In genomic region chr14:105857816-105858675, GRCh38 we compare ENCODE assay signal across 12 cellular contexts.
DNase-seq lines count a peak whose midpoint lies in the region; ATAC-seq, FAIRE-seq and TF ChIP-seq lines count a peak whose summit lies in the region.
"Had no signal": no experiment of that assay in that cellular context is flagged by ENCODE, and none has a peak within 500 bp of the region (broad histone marks: within the 10 kb centered on the region; RNA-seq: fewer than 3 reads in every experiment).

No MANE protein-coding gene starts in this region.

- CTCF ChIA-PET in activated CD4-positive, alpha-beta memory T cell treated with anti-CD3 and anti-CD28 coated beads for 36 hours (lab: Charles Lee), result interaction anchor here (0.5 to 1.8 kb wide), 2 partner anchors 88 to 554 kb away, joined by 3 to 5 read pairs; no protein-coding TSS in a partner anchor

- no peak for FAIRE-seq in D721Med (lab: Jason Lieb, UNC)

- peaks cover 11% of the 10 kb centered on the region for H3K27me3 Mint-ChIP-seq in activated CD4-positive, alpha-beta memory T cell treated with anti-CD3 and anti-CD28 coated beads for 36 hours
- no peaks in the 10 kb centered on the region for H3K27me3 Mint-ChIP-seq in type B pancreatic cell

- DNase-seq in activated CD4-positive, alpha-beta T cell treated with anti-CD3 and anti-CD28 coated beads for 48 hours, result peak; percentile 22
- DNase-seq in activated CD4-positive, alpha-beta T cell treated with anti-CD3 and anti-CD28 coated beads, Interleukin-2, amount 50 U/mL, for 4 hours, result no peak
- peak; percentile 64 for DNase-seq in activated CD4-positive, alpha-beta memory T cell treated with anti-CD3 and anti-CD28 coated beads for 36 hours
- peak; percentile 33 for DNase-seq in islet precursor cell
- peak; percentile 58 for DNase-seq in type B pancreatic cell (ENCODE audit: extremely low spot score, unreplicated experiment)
- no peak for DNase-seq in D721Med (ENCODE audit: insufficient read length, low spot score)
- DNase-seq in anterior cingulate cortex (lab: John Stamatoyannopoulos, UW), result no peak
- DNase-seq: ACHN; central memory CD4-positive, alpha-beta T cell; IMR-90 had no signal

- no peaks in the 10 kb centered on the region for H3K9me3 Mint-ChIP-seq in activated CD4-positive, alpha-beta memory T cell treated with anti-CD3 and anti-CD28 coated beads for 36 hours
- H3K9me3 Mint-ChIP-seq in type B pancreatic cell, result peaks cover 11% of the 10 kb centered on the region

- intact Hi-C loops in activated CD4-positive, alpha-beta memory T cell treated with anti-CD3 and anti-CD28 coated beads for 36 hours (cut with micrococcal nuclease), result no loop called here

- POLR2A ChIA-PET in activated CD4-positive, alpha-beta memory T cell treated with anti-CD3 and anti-CD28 coated beads for 36 hours (lab: Charles Lee), result no interaction called here

- H3K27ac Mint-ChIP-seq in activated CD4-positive, alpha-beta memory T cell treated with anti-CD3 and anti-CD28 coated beads for 36 hours, result peak overlapping the region; percentile 86
- no peak overlapping the region for H3K27ac Mint-ChIP-seq in type B pancreatic cell
- H3K27ac Mint-ChIP-seq: neural progenitor cell had no signal

- no peak for ATAC-seq in HG03045 (IDR thresholded peaks at IDR 0.05; ENCODE audit: unreplicated experiment)

- H3K36me3 Mint-ChIP-seq in activated CD4-positive, alpha-beta memory T cell treated with anti-CD3 and anti-CD28 coated beads for 36 hours, result no peaks in the 10 kb centered on the region
- peaks cover 5% of the 10 kb centered on the region for H3K36me3 Mint-ChIP-seq in type B pancreatic cell

- peaks cover 58% of the 10 kb centered on the region for H3K4me1 Mint-ChIP-seq in activated CD4-positive, alpha-beta memory T cell treated with anti-CD3 and anti-CD28 coated beads for 36 hours (ENCODE audit: low read depth)
- no peaks in the 10 kb centered on the region for H3K4me1 Mint-ChIP-seq in type B pancreatic cell (ENCODE audit: unreplicated experiment)
- H3K4me1 Mint-ChIP-seq: neural progenitor cell had no signal

- peak overlapping the region; percentile 66 for H3K4me3 Mint-ChIP-seq in activated CD4-positive, alpha-beta memory T cell treated with anti-CD3 and anti-CD28 coated beads for 36 hours
- no peak overlapping the region for H3K4me3 Mint-ChIP-seq in type B pancreatic cell
- H3K4me3 Mint-ChIP-seq: neural progenitor cell had no signal

- no peak for TF ChIP-seq CTCF in type B pancreatic cell (conservative IDR thresholded peaks at IDR 0.05)
- no peak for TF ChIP-seq CTCF in D721Med (IDR thresholded peaks at IDR 0.05; ENCODE audit: insufficient read depth, missing control alignments)

Comparison
In these comparisons a context has a peak if more than half of its experiments do, and no peak if none do; other contexts are left out.
1. DNase-seq: peak in activated CD4-positive, alpha-beta T cell treated with anti-CD3 and anti-CD28 coated beads for 48 hours (single experiment), activated CD4-positive, alpha-beta memory T cell treated with anti-CD3 and anti-CD28 coated beads for 36 hours (single experiment), islet precursor cell (single experiment) and type B pancreatic cell (single experiment); none in activated CD4-positive, alpha-beta T cell treated with anti-CD3 and anti-CD28 coated beads, Interleukin-2, amount 50 U/mL, for 4 hours (0 of 2), D721Med (single experiment) and anterior cingulate cortex (0 of 58).